In the genomic region with DNA sequence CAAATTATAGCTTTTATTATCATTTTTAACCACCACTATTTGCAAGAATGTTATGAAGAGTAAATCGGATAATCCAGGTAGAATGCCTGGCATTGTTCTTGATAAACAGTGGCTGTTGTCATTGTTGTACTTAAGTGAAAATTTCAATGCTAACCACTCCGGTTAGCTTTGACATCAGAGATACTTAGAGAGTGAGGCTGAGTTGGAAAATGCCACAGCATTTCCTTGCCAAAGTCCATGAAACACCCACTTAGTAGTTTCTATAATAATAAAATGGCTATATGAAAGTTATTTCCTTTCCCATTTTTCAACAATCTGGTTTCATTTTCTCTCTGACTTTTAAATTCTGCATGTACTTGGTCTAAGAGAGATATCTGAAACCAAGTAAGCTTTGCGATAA, we compare ENCODE assay signal across 21 cellular contexts.
"Had no signal": no experiment of that assay in that cellular context is flagged by ENCODE, and none has a peak within 500 bp of the region (broad histone marks: within the 10 kb centered on the region; RNA-seq: fewer than 3 reads in every experiment).

No MANE protein-coding gene starts in this region.

- DNase-seq: activated CD4-positive, alpha-beta T cell treated with anti-CD3 and anti-CD28 coated beads for 36 hours; activated CD4-positive, CD25-positive, alpha-beta regulatory T cell; activated CD8-positive, alpha-beta memory T cell treated with anti-CD3 and anti-CD28 coated beads, Interleukin-2, amount 50 U/mL, for 48 hours; activated CD8-positive, alpha-beta T cell treated with anti-CD3 and anti-CD28 coated beads for 36 hours; activated naive CD4-positive, alpha-beta T cell treated with anti-CD3 and anti-CD28 coated beads, Interleukin-2, amount 50 U/mL, for 16 hours; activated naive CD8-positive, alpha-beta T cell treated with anti-CD3 and anti-CD28 coated beads, Interleukin-2, amount 10 ng/mL, durations not matched to agents 7 days and 5 days; activated T-cell treated with anti-CD3 and anti-CD28 coated beads, Interleukin-2, amount 50 U/mL, for 1 hour; aorta; body of pancreas; KG1; NCI-H1092; NCI-H1417; NCI-H2029; NCI-H2107; NCI-H345; NCI-H510A; NCI-H526 treated with DMSO at 0.1 percent for 48 hours; NCI-H82; SIG-M5; T-helper 17 cell; T-helper 9 cell had no signal

- H3K4me3 ChIP-seq: body of pancreas had no signal

- H3K27ac ChIP-seq: body of pancreas had no signal

- H3K27me3 ChIP-seq: body of pancreas had no signal

- H3K9me3 ChIP-seq: body of pancreas had no signal
